Comparison of ENCODE assay signal across 15 cellular contexts in genomic region chr4:59258002-59258401, GRCh38.
DNase-seq lines count a peak whose midpoint lies in the region; ATAC-seq and TF ChIP-seq lines count a peak whose summit lies in the region.
"Had no signal": no experiment of that assay in that cellular context is flagged by ENCODE, and none has a peak within 500 bp of the region (broad histone marks: within the 10 kb centered on the region; RNA-seq: fewer than 3 reads in every experiment).

No MANE protein-coding gene starts in this region.

- no peak for TF ChIP-seq CTCF in LNCaP clone FGC (IDR thresholded peaks at IDR 0.05; ENCODE audit: control insufficient read depth, extremely low read depth, insufficient read depth)

- ATAC-seq in GM19328 (IDR thresholded peaks at IDR 0.05; ENCODE audit: unreplicated experiment): no peak
- ATAC-seq: A549; CD8-positive, alpha-beta T cell; GM12878 had no signal

- DNase-seq in DMS53 (lab: John Stamatoyannopoulos, UW): peak; percentile 39
- peak; percentile 51 for DNase-seq in LNCaP clone FGC (ENCODE audit: low read depth)
- no peak for DNase-seq in NOMO-1 treated with DMSO at 0.1 percent for 48 hours (lab: John Stamatoyannopoulos, UW; ENCODE audit: unreplicated experiment)
- no peak for DNase-seq in UCSD-AML1 (lab: John Stamatoyannopoulos, UW; ENCODE audit: unreplicated experiment)
- DNase-seq: AML-193; Caco-2; Calu3; CD4-positive, alpha-beta T cell; CD8-positive, alpha-beta T cell; DMS79 treated with DMSO at 0.1 percent for 48 hours; GDM1 had no signal

- H3K4me3 ChIP-seq in LNCaP clone FGC (ENCODE audit: low read depth, low read length): no peak overlapping the region
- H3K4me3 ChIP-seq: A549; BLaER1 treated with 17β-estradiol and CSF1 and Interleukin-3, amounts not matched to agents 10 nM and 100 nM; GM12878 had no signal

Comparison
In these comparisons a context has a peak if more than half of its experiments do, and no peak if none do; other contexts are left out.
1. DNase-seq: peak in DMS53 (single experiment) and LNCaP clone FGC (single experiment); none in NOMO-1 treated with DMSO at 0.1 percent for 48 hours (single experiment) and UCSD-AML1 (single experiment).